Comparison of ENCODE assay signal across 8 cellular contexts in the genomic region with DNA sequence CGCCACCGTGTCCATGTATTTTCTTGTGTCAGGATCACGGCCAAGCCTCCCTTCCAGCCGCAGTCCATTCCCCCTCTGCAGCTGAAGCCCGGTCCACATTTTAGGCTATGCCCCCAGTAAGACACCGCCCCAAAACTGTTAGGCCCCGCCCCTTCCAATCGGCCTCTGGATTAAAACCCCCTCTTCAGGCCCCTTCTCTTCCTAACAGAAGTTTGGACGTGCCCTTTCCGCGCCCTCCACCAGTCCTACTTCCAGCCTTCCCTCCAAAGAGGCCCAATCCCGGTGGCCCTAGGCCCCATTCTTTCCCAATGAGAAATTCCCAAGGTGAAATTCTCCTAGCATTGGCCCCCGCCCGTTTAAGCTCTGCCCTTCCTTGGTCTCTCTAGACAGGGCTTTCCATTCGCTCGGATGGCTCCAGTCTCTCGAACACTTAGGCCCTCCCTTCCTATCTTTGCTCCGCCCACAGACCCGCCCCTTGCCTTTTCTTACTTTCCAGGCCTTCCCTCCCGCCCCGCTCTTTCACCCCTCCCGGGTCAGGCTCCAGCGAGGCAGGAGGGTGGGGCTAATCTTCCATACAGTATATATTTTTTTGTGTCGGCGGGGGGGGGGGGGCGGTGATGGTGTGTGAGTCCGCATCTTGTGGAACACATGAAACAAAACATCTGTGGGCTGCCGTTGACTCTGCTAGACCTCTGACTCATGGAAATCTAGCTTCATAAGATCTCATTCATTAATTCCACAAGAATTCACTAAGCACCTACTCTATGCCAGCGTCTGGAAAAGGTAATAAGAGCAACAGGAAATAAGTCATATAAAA. TPM values are rescaled to one million over a fixed set of nuclear protein-coding genes. Genes with fewer than 3 reads are reported as not detected.
DNase-seq lines count a peak whose midpoint lies in the region; ATAC-seq and TF ChIP-seq lines count a peak whose summit lies in the region.

No MANE protein-coding gene starts in this region.

- peak overlapping the region; percentile 84 for H3K4me2 ChIP-seq in hepatocyte
- H3K4me2 ChIP-seq in smooth muscle cell, result peak overlapping the region; percentile 88

- H3K9ac ChIP-seq in smooth muscle cell (ENCODE audit: low read depth), result peak overlapping the region; percentile 65

- peak; percentile 98 for DNase-seq in A172 (ENCODE audit: low spot score)
- peak; percentile 90 for DNase-seq in HS-27A (ENCODE audit: low read depth)
- DNase-seq in T-cell, result peak in 33 of 34 experiments; percentile 40 to 84 (median 64)
- peak; percentile 77 to 92 (median 91) for DNase-seq in adrenal gland
- peak; percentile 90 for DNase-seq in hepatocyte (ENCODE audit: low spot score)
- DNase-seq in smooth muscle cell (lab: John Stamatoyannopoulos, UW; ENCODE audit: unreplicated experiment), result peak; percentile 81

- TF ChIP-seq POLR2A in adrenal gland (IDR thresholded peaks at IDR 0.05), result peak in 1 of 2 donors; percentile 45

- peaks cover 8% of the 10 kb centered on the region for H3K36me3 Mint-ChIP-seq in T-cell

- TF ChIP-seq CTCF in adrenal gland (IDR thresholded peaks at IDR 0.05), result peak in 1 of 6 experiments; percentile 6
- no peak for TF ChIP-seq CTCF in hepatocyte (IDR thresholded peaks at IDR 0.05; ENCODE audit: poor library complexity)
- TF ChIP-seq CTCF in smooth muscle cell (IDR thresholded peaks at IDR 0.05; ENCODE audit: borderline replicate concordance, insufficient read depth, poor library complexity, severe bottlenecking), result no peak

- no peaks in the 10 kb centered on the region for H3F3A ChIP-seq in smooth muscle cell (ENCODE audit: low read depth)

- H3K27me3 ChIP-seq in adrenal gland, result no peaks in the 10 kb centered on the region
- no peaks in the 10 kb centered on the region for H3K27me3 ChIP-seq in hepatocyte
- H3K27me3 ChIP-seq in smooth muscle cell (ENCODE audit: low read depth), result no peaks in the 10 kb centered on the region

- H3K79me2 ChIP-seq in hepatocyte, result peaks cover 4% of the 10 kb centered on the region
- no peaks in the 10 kb centered on the region for H3K79me2 ChIP-seq in smooth muscle cell (ENCODE audit: low read depth)

- H3K9me2 ChIP-seq in hepatocyte (replicated peaks; ENCODE audit: insufficient read depth), result no peaks in the 10 kb centered on the region

- no peak overlapping the region for H2AFZ ChIP-seq in hepatocyte
- H2AFZ ChIP-seq in smooth muscle cell (ENCODE audit: low read depth), result no peak overlapping the region

- CTCF ChIA-PET in T-cell (lab: Charles Lee), result interaction anchor here in 1 of 2 donors (0.7 to 0.9 kb wide), 2 partner anchors 11 to 20 kb away, joined by 3 to 8 read pairs; no protein-coding TSS in a partner anchor

- H3K36me3 ChIP-seq in adrenal gland (replicated peaks in 1 of 2), result peaks cover 0 to 14% of the 10 kb centered on the region in 2 donors
- H3K36me3 ChIP-seq in hepatocyte (replicated peaks; ENCODE audit: insufficient read depth, low read depth), result no peaks in the 10 kb centered on the region
- no peaks in the 10 kb centered on the region for H3K36me3 ChIP-seq in smooth muscle cell (ENCODE audit: low read depth)

- WGBS in adrenal gland, 4 donors, result 5 to 12% (median 7%) methylated on average over 27 to 29 of the region's 29 CpGs
- WGBS in hepatocyte (ENCODE audit: low lambda C conversion rate, missing lambda C conversion rate), result 23% methylated on average over 23 of the region's 29 CpGs
- WGBS in smooth muscle cell (ENCODE audit: low lambda C conversion rate), result 6% methylated on average over 26 of the region's 29 CpGs

- peaks cover 40 to 60% (median 56%) of the 10 kb centered on the region in 3 donors for H3K4me1 Mint-ChIP-seq in T-cell

- H3K4me3 ChIP-seq in adrenal gland, result peak overlapping the region in 2 of 4 donors; percentile 39 to 81
- H3K4me3 ChIP-seq in hepatocyte, result no peak overlapping the region
- H3K4me3 ChIP-seq in smooth muscle cell, result peak overlapping the region; percentile 65

- POLR2A ChIA-PET in T-cell (lab: Charles Lee), result no interaction called here

- H3K27ac Mint-ChIP-seq in T-cell, result peak overlapping the region; percentile 88 to 95

- intact Hi-C loops in adrenal gland (cut with DNase I), result no loop called here

- H3K9me3 ChIP-seq in adrenal gland (replicated peaks in 1 of 3) (no peaks in the 10 kb centered on the region), hepatocyte (ENCODE audit: low read depth) (no peaks in the 10 kb centered on the region), smooth muscle cell (replicated peaks; ENCODE audit: low read depth) (no peaks in the 10 kb centered on the region)

- H3K4me1 ChIP-seq in adrenal gland (replicated peaks in 1 of 2), result peaks cover 6 to 7% of the 10 kb centered on the region in 2 donors
- peaks cover 5% of the 10 kb centered on the region for H3K4me1 ChIP-seq in hepatocyte (ENCODE audit: insufficient read depth)
- peaks cover 6% of the 10 kb centered on the region for H3K4me1 ChIP-seq in smooth muscle cell (ENCODE audit: low read depth)

- H4K20me1 ChIP-seq in hepatocyte (ENCODE audit: insufficient read depth, poor library complexity, severe bottlenecking) (no peaks in the 10 kb centered on the region), smooth muscle cell (ENCODE audit: low read depth) (peaks cover 42% of the 10 kb centered on the region)

- ATAC-seq in T-cell (replicated peaks in 1 of 4) (no peak), GM19324 (IDR thresholded peaks at IDR 0.05; ENCODE audit: low FRiP score, unreplicated experiment) (no peak), HG03025 (IDR thresholded peaks at IDR 0.05; ENCODE audit: low FRiP score, unreplicated experiment) (no peak)

- peak overlapping the region; percentile 85 to 93 (median 91) for H3K4me3 Mint-ChIP-seq in T-cell

- H3K9me3 Mint-ChIP-seq in T-cell, result no peaks in the 10 kb centered on the region

- peak overlapping the region; percentile 41 to 95 (median 73) for H3K27ac ChIP-seq in adrenal gland
- H3K27ac ChIP-seq in hepatocyte, result peak overlapping the region; percentile 72
- peak overlapping the region; percentile 67 for H3K27ac ChIP-seq in smooth muscle cell (ENCODE audit: low read depth)

- H3K27me3 Mint-ChIP-seq in T-cell, result no peaks in the 10 kb centered on the region

RNA-seq across cellular contexts. Expression of a gene that starts 13.6 kb away (rescaled TPM):
- total RNA-seq in A172 (2014; rRNA removed; shearing (Covaris generic)), result 10.8 and 13.9 TPM in 2 replicates
- total RNA-seq in T-cell (100 to 1,000 TPM in 4 of 5 donors, 10 to 100 TPM in 1; 90.9 to 215 (median 160) TPM), adrenal gland (100 to 1,000 TPM in 6 of 8 donors, 10 to 100 TPM in 2; 46.7 to 205 (median 121) TPM), hepatocyte (45.6 and 50.2 TPM in 2 replicates), smooth muscle cell (28.5 and 38.5 TPM in 2 replicates)
- polyA plus RNA-seq in adrenal gland (100 to 1,000 TPM in 2 of 3 donors, 10 to 100 TPM in 1; 15.3 to 272 (median 142) TPM), hepatocyte (163 and 185 TPM in 2 replicates), smooth muscle cell (170 and 188 TPM in 2 replicates)

RNA-seq across cellular contexts. Expression of a gene that starts 38.1 kb away (rescaled TPM):
- 43.8 and 70.2 TPM in 2 replicates for total RNA-seq in A172 (2014; rRNA removed; shearing (Covaris generic))
- total RNA-seq in T-cell (100 to 1,000 TPM; 117 to 153 (median 142) TPM), adrenal gland (10 to 100 TPM; 37.4 to 96.3 (median 51.6) TPM), hepatocyte (22.6 and 44.6 TPM in 2 replicates), smooth muscle cell (38.8 and 40.9 TPM in 2 replicates)
- polyA plus RNA-seq in adrenal gland (100 to 1,000 TPM in 2 of 3 donors, 10 to 100 TPM in 1; 17.8 to 157 (median 118) TPM), hepatocyte (81.3 and 83.6 TPM in 2 replicates), smooth muscle cell (90.8 and 102 TPM in 2 replicates)
